ENCODE assay signal across 1 cellular context in genomic region chr15:75335313-75335704, GRCh38.
TF ChIP-seq lines count a peak whose summit lies in the region.

No MANE protein-coding gene starts in this region.

TF ChIP-seq in H1, 55 proteins besides CTCF, POLR2A, EP300 and RAD21:
- TF ChIP-seq CBX8 (IDR thresholded peaks at IDR 0.05; ENCODE audit: borderline replicate concordance, low read depth, low read length) = no peak
- TF ChIP-seq SUZ12 (IDR thresholded peaks at IDR 0.05; ENCODE audit: low read length) = no peak
- no peak for TF ChIP-seq GTF2F1 (IDR thresholded peaks at IDR 0.05; ENCODE audit: borderline replicate concordance, low read depth, low read length)
- no peak for TF ChIP-seq KDM4A (IDR thresholded peaks at IDR 0.05; ENCODE audit: low read depth, low read length, severe bottlenecking)
- no peak for TF ChIP-seq GABPA (IDR thresholded peaks at IDR 0.05; ENCODE audit: borderline replicate concordance, insufficient read depth, low read length)
- TF ChIP-seq MAFK (IDR thresholded peaks at IDR 0.05; ENCODE audit: low read depth, low read length) = no peak
- no peak for TF ChIP-seq BACH1 (IDR thresholded peaks at IDR 0.05; ENCODE audit: low read length)
- no peak for TF ChIP-seq SP2 (IDR thresholded peaks at IDR 0.05; ENCODE audit: low read length)
- TF ChIP-seq TCF12 (IDR thresholded peaks at IDR 0.05; ENCODE audit: low read depth, low read length) = no peak
- no peak for TF ChIP-seq CHD2 (IDR thresholded peaks at IDR 0.05; ENCODE audit: low read length)
TF ChIP-seq in H1: peak in this region for 0.
